35 cellular contexts compared by ENCODE assay signal in the genomic region with DNA sequence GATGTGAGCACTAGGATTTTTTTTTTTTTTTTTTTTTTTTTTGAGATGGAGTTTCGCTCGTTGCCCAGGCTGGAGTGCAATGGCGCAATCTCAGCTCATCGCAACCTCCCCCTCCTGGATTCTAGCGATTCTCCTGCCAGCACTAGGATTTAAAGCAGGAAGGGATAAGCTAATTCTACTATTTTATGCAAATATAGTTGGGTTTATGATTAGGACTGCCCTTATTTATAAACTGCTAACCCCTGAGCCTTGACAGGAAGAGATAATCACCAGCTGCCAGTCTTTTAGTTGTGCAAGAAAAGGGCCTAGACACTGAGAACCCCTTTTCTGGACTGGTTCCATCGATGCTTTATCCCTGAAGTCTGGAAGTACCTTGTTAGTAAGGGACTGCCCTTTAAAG.
"Had no signal": no experiment of that assay in that cellular context is flagged by ENCODE, and none has a peak within 500 bp of the region (broad histone marks: within the 10 kb centered on the region; RNA-seq: fewer than 3 reads in every experiment).

No MANE protein-coding gene starts in this region.

- H3K9ac ChIP-seq: KMS-11 had no signal

- H3K27me3 ChIP-seq: MG63 had no signal

- H3K4me2 ChIP-seq: KMS-11 had no signal

- H3K27ac ChIP-seq: KMS-11 had no signal

- H3K4me3 ChIP-seq: MG63 had no signal

- H3K9me3 ChIP-seq: MG63 had no signal

- DNase-seq: Karpas-422, Kasumi-1, MG63, MM.1S, MV-4-11, NCI-H1048, NCI-H1092, NCI-H1092 treated with DMSO at 0.1 percent for 48 hours, NCI-H1105, NCI-H1105 treated with DMSO at 0.1 percent for 48 hours, NCI-H1417, NCI-H1417 treated with DMSO at 0.1 percent for 48 hours, NCI-H1436, NCI-H1436 treated with DMSO at 0.1 percent for 48 hours, NCI-H146, NCI-H1694, NCI-H1694 treated with DMSO at 0.1 percent for 48 hours, NCI-H187, NCI-H187 treated with DMSO at 0.1 percent for 48 hours, NCI-H1930, NCI-H2029, NCI-H2029 treated with DMSO at 0.1 percent for 48 hours, NCI-H2081, NCI-H2081 treated with DMSO at 0.1 percent for 48 hours, NCI-H2107, NCI-H2171, NCI-H2171 treated with DMSO at 0.1 percent for 48 hours, NCI-H2227 treated with DMSO at 0.1 percent for 48 hours, NCI-H226, NCI-H345, NCI-H446, NCI-H446 treated with DMSO at 0.1 percent for 48 hours, NCI-H510A, NCI-H510A treated with DMSO at 0.1 percent for 48 hours had no signal
